ENCODE assay signal across 8 cellular contexts in genomic region chr9:3732077-3733038, GRCh38.
DNase-seq lines count a peak whose midpoint lies in the region; ATAC-seq and TF ChIP-seq lines count a peak whose summit lies in the region.

No MANE protein-coding gene starts in this region.

- peaks cover 5 to 13% (median 12%) of the 10 kb centered on the region in 4 donors for H3K4me1 Mint-ChIP-seq in CD4-positive, alpha-beta memory T cell

- H3K27me3 ChIP-seq in CD4-positive, alpha-beta memory T cell (ENCODE audit: insufficient read depth, low read length): no peaks in the 10 kb centered on the region
- H3K27me3 ChIP-seq in lower lobe of right lung (ENCODE audit: low read depth) (no peaks in the 10 kb centered on the region), stomach (no peaks in the 10 kb centered on the region)

- WGBS in stomach, 5 donors: 21 to 31% (median 26%) methylated on average over 7 of the region's 7 CpGs

- CTCF ChIA-PET in CD4-positive, alpha-beta memory T cell (lab: Charles Lee; ENCODE audit: partially characterized antibody): interaction anchor here (1.2 to 1.7 kb wide), 4 partner anchors 9 to 634 kb away, joined by 3 to 7 read pairs (median 4); no protein-coding TSS in a partner anchor

- DNase-seq in CD4-positive, alpha-beta memory T cell: peak in 4 of 5 donors; percentile 38 to 43 (median 39)
- peak; percentile 33 to 51 for DNase-seq in NCI-H1930 (lab: John Stamatoyannopoulos, UW)
- peak; percentile 9 for DNase-seq in T1000 (lab: John Stamatoyannopoulos, UW)
- DNase-seq in dermis microvascular lymphatic vessel endothelial cell (ENCODE audit: low read depth in 2 of 2): peak; percentile 75 to 82
- no peak for DNase-seq in lower lobe of right lung
- DNase-seq in stomach: no peak

- H3K4me1 ChIP-seq in CD4-positive, alpha-beta memory T cell (ENCODE audit: insufficient read depth, low read length): peaks cover 10% of the 10 kb centered on the region
- H3K4me1 ChIP-seq in lower lobe of right lung (no peaks in the 10 kb centered on the region), stomach (peaks cover 0 to 11% (median 0%) of the 10 kb centered on the region in 4 donors)

- H3K9me3 ChIP-seq in CD4-positive, alpha-beta memory T cell (ENCODE audit: control insufficient read depth in 1 of 2, low read length in 2 of 2): no peaks in the 10 kb centered on the region
- no peaks in the 10 kb centered on the region for H3K9me3 ChIP-seq in lower lobe of right lung
- no peaks in the 10 kb centered on the region for H3K9me3 ChIP-seq in stomach

- no peak overlapping the region for H3K4me3 ChIP-seq in CD4-positive, alpha-beta memory T cell (ENCODE audit: low read length in 2 of 2)
- H3K4me3 ChIP-seq in lower lobe of right lung (peak overlapping the region; percentile 12), stomach (no peak overlapping the region)

- ATAC-seq in GM18907 (IDR thresholded peaks at IDR 0.05; ENCODE audit: unreplicated experiment) (peak; percentile 91), HG03066 (IDR thresholded peaks at IDR 0.05; ENCODE audit: low read depth, unreplicated experiment) (peak; percentile 81), lower lobe of right lung (peak; percentile 92 to 98)

- TF ChIP-seq CTCF in lower lobe of right lung (IDR thresholded peaks at IDR 0.05) (peak; percentile 80), stomach (IDR thresholded peaks at IDR 0.05) (peak in 6 of 7 experiments; percentile 9 to 77 (median 58))

- TF ChIP-seq EP300 in stomach (IDR thresholded peaks at IDR 0.05): no peak

- intact Hi-C loops in CD4-positive, alpha-beta memory T cell (cut with micrococcal nuclease): loop anchor here (1.0 to 10.0 kb wide), 7 partner anchors 205 to 912 kb away; partner anchors contain the start of gene RFX3
- intact Hi-C loops in lower lobe of right lung (cut with DNase I): no loop called here
- intact Hi-C loops in stomach (cut with DNase I; ENCODE audit: low total_unique reads): loop anchor here (10.0 kb wide), 1 partner anchor 612 kb away; no protein-coding TSS in a partner anchor

- no peaks in the 10 kb centered on the region for H3K9me3 Mint-ChIP-seq in CD4-positive, alpha-beta memory T cell

- H3K27me3 Mint-ChIP-seq in CD4-positive, alpha-beta memory T cell: no peaks in the 10 kb centered on the region

- peak overlapping the region in 6 of 8 donors; percentile 3 to 72 (median 42) for H3K4me3 Mint-ChIP-seq in CD4-positive, alpha-beta memory T cell

- H3K27ac ChIP-seq in CD4-positive, alpha-beta memory T cell (ENCODE audit: low read depth, low read length): no peak overlapping the region
- H3K27ac ChIP-seq in lower lobe of right lung (no peak overlapping the region), stomach (peak overlapping the region in 2 of 5 donors; percentile 40 to 41)

- no peak for TF ChIP-seq POLR2A in stomach (IDR thresholded peaks at IDR 0.05)

- POLR2A ChIA-PET in CD4-positive, alpha-beta memory T cell (lab: Charles Lee; ENCODE audit: partially characterized antibody): interaction anchor here (1.1 kb wide), 1 partner anchor 206 kb away, joined by 5 read pairs; no protein-coding TSS in a partner anchor

- H3K36me3 Mint-ChIP-seq in CD4-positive, alpha-beta memory T cell: no peaks in the 10 kb centered on the region

- H3K27ac Mint-ChIP-seq in CD4-positive, alpha-beta memory T cell: peak overlapping the region in 4 of 7 donors; percentile 49 to 76 (median 55)

- H3K36me3 ChIP-seq in CD4-positive, alpha-beta memory T cell (ENCODE audit: insufficient read depth, low read length): no peaks in the 10 kb centered on the region
- H3K36me3 ChIP-seq in lower lobe of right lung (no peaks in the 10 kb centered on the region), stomach (no peaks in the 10 kb centered on the region)

Comparison
In these comparisons a context has a peak if more than half of its experiments do, and no peak if none do; other contexts are left out.
1. DNase-seq: peak in CD4-positive, alpha-beta memory T cell (4 of 5), NCI-H1930 (2 of 2), T1000 (single experiment) and dermis microvascular lymphatic vessel endothelial cell (2 of 2); none in lower lobe of right lung (single experiment) and stomach (single experiment).
2. Peak in every context shown above with its lines, with median percentiles within 50 percentile points of each other: ATAC-seq.